ENCODE assay signal across 2 cellular contexts in the genomic region with DNA sequence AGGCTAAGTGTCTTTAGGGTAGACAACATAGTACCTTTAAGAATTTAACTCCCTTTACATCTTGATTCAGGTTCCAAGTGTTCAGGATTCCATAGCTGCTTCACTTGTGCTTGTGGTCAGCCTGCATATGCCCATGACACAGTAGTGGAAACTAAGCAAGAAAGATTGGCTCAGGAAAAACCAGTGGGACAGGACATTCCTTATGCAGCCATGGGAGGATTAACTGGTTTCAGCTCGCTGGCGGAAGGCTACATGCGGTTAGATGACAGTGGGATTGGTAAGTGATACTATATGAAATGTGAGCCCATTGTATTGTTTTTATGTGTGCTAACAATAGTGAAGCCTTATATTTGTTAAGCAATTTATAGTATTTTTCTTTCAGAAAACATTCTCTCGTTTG.
TF ChIP-seq lines count a peak whose summit lies in the region.

No MANE protein-coding gene starts in this region.

TF ChIP-seq in IMR-90, 13 proteins besides CTCF, POLR2A, EP300 and RAD21:
- no peak for TF ChIP-seq SMC3 (IDR thresholded peaks at IDR 0.05; ENCODE audit: low read depth, low read length)
- TF ChIP-seq MAFK (IDR thresholded peaks at IDR 0.05; ENCODE audit: low read depth, low read length) = no peak
- no peak for TF ChIP-seq RFX5 (IDR thresholded peaks at IDR 0.05; ENCODE audit: low read depth, low read length)
- TF ChIP-seq RCOR1 (IDR thresholded peaks at IDR 0.05; ENCODE audit: insufficient replicate concordance, low read length) = no peak
- no peak for TF ChIP-seq BHLHE40 (IDR thresholded peaks at IDR 0.05; ENCODE audit: low read depth, low read length)
- no peak for TF ChIP-seq MAZ (IDR thresholded peaks at IDR 0.05; ENCODE audit: borderline replicate concordance, low read depth, low read length)
- no peak for TF ChIP-seq CHD1 (IDR thresholded peaks at IDR 0.05; ENCODE audit: low read depth, low read length)
- no peak for TF ChIP-seq NFE2L2 (IDR thresholded peaks at IDR 0.05; ENCODE audit: low read depth, low read length)
- TF ChIP-seq FOS (IDR thresholded peaks at IDR 0.05; ENCODE audit: low read depth, low read length) = no peak

TF ChIP-seq in K562, 482 proteins besides CTCF, POLR2A, EP300 and RAD21:
- TF ChIP-seq SMARCB1 (IDR thresholded peaks at IDR 0.05; ENCODE audit: insufficient read length, low read depth) (no peak), ZBTB2 (IDR thresholded peaks at IDR 0.05) (no peak)
